1 cellular context compared by ENCODE assay signal in the genomic region with DNA sequence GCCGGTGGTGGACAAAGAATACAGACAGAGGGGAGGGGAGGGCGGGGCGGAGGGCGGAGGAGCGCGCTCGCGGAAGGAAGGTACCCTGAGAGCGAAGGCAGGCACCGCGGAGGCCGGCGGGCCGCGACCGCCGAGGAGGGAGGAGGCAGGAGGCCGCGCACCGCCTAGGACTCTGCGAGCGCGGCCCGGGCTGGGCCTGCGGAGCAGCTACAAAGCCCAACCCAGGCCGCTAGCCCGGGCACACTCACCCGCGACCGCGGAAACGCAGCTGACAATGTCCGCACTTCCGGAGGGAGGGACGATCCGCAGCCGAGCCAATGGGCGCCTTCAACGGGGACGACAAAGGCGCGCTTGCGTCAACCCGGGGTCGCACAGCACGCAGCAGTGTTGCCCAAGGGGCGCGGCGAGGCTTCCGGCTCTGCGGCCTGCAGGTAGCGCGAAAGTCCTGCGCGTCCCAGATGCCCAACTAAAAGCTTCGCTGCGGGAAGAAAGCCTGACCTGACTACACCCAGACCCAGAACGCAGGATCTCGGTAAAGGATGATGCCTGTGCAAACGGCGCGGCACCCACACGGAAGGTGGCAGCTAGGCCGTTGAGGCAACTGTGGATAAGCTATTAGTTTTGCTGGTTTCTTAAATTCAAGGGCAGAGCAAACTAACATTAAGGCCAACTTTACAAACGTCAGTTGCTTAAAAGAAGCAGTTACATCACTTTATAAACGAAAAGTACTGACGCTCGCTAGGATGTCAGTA.
TF ChIP-seq lines count a peak whose summit lies in the region.

A gene (minus strand): TSS at position 276 of the 752 bp plus-strand sequence. CDS start 3,486 bp downstream, outside the sequence.

TF ChIP-seq in HepG2, 621 proteins besides CTCF, POLR2A, EP300 and RAD21 (continued from another document and continues in another):
- TF ChIP-seq, protein P1, sequence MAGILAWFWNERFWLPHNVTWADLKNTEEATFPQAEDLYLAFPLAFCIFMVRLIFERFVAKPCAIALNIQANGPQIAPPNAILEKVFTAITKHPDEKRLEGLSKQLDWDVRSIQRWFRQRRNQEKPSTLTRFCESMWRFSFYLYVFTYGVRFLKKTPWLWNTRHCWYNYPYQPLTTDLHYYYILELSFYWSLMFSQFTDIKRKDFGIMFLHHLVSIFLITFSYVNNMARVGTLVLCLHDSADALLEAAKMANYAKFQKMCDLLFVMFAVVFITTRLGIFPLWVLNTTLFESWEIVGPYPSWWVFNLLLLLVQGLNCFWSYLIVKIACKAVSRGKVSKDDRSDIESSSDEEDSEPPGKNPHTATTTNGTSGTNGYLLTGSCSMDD (CRISPR knock-in tag; IDR thresholded peaks at IDR 0.05) = no peak
- TF ChIP-seq CREB1 (IDR thresholded peaks at IDR 0.05) = peak; percentile 74
- TF ChIP-seq CREB1 (CRISPR knock-in tag; IDR thresholded peaks at IDR 0.05) = peak; percentile 84
- TF ChIP-seq, protein P2, sequence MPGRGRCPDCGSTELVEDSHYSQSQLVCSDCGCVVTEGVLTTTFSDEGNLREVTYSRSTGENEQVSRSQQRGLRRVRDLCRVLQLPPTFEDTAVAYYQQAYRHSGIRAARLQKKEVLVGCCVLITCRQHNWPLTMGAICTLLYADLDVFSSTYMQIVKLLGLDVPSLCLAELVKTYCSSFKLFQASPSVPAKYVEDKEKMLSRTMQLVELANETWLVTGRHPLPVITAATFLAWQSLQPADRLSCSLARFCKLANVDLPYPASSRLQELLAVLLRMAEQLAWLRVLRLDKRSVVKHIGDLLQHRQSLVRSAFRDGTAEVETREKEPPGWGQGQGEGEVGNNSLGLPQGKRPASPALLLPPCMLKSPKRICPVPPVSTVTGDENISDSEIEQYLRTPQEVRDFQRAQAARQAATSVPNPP (CRISPR knock-in tag; IDR thresholded peaks at IDR 0.05) = peak; percentile 85
- TF ChIP-seq, protein P3, sequence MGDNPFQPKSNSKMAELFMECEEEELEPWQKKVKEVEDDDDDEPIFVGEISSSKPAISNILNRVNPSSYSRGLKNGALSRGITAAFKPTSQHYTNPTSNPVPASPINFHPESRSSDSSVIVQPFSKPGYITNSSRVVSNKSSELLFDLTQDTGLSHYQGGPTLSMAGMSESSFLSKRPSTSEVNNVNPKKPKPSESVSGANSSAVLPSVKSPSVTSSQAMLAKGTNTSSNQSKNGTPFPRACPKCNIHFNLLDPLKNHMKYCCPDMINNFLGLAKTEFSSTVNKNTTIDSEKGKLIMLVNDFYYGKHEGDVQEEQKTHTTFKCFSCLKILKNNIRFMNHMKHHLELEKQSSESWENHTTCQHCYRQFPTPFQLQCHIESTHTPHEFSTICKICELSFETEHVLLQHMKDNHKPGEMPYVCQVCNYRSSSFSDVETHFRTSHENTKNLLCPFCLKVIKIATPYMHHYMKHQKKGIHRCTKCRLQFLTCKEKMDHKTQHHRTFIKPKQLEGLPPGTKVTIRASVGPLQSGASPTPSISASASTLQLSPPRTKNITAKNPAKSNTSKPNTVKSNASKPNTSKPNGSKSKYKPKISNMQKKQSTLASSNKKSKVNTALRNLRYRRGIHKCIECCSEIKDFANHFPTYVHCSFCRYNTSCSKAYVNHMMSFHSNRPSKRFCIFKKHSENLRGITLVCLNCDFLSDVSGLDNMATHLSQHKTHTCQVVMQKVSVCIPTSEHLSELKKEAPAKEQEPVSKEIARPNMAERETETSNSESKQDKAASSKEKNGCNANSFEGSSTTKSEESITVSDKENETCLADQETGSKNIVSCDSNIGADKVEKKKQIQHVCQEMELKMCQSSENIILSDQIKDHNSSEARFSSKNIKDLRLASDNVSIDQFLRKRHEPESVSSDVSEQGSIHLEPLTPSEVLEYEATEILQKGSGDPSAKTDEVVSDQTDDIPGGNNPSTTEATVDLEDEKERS (CRISPR knock-in tag; IDR thresholded peaks at IDR 0.05) = 0 out of 2 replicates have a peak, but pooled peaks have one; percentile 31
- peak; percentile 64; the same call in 1 of the 2 replicates for TF ChIP-seq HNRNPL (IDR thresholded peaks at IDR 0.05; ENCODE audit: low read depth, low read length)
- no peak for TF ChIP-seq NFIB (CRISPR knock-in tag; IDR thresholded peaks at IDR 0.05; ENCODE audit: borderline replicate concordance)
- peak; percentile 97 for TF ChIP-seq CEBPB (IDR thresholded peaks at IDR 0.05; ENCODE audit: borderline replicate concordance, low read depth, low read length)
- TF ChIP-seq ZNF260 (CRISPR knock-in tag; IDR thresholded peaks at IDR 0.05; ENCODE audit: borderline replicate concordance, low read depth) = no peak
- peak; percentile 91 for TF ChIP-seq ZBTB38 (CRISPR knock-in tag; IDR thresholded peaks at IDR 0.05)
- TF ChIP-seq ZNF891 (CRISPR knock-in tag; IDR thresholded peaks at IDR 0.05) = peak; percentile 90
- no peak for TF ChIP-seq RFX1 (IDR thresholded peaks at IDR 0.05)
- no peak for TF ChIP-seq ZFAT (CRISPR knock-in tag; conservative IDR thresholded peaks at IDR 0.05)
- TF ChIP-seq IRX3 (CRISPR knock-in tag; IDR thresholded peaks at IDR 0.05; ENCODE audit: borderline replicate concordance, low read depth) = peak; percentile 68; the same call in 1 of the 2 replicates
- peak; percentile 100 for TF ChIP-seq RBM22 (optimal IDR thresholded peaks at IDR 0.05; ENCODE audit: low read length)
- 0 out of 2 replicates have a peak, but pooled peaks have one; percentile 44 for TF ChIP-seq ZBTB3 (CRISPR knock-in tag; IDR thresholded peaks at IDR 0.05; ENCODE audit: borderline replicate concordance, low read depth)
- TF ChIP-seq, protein P4, sequence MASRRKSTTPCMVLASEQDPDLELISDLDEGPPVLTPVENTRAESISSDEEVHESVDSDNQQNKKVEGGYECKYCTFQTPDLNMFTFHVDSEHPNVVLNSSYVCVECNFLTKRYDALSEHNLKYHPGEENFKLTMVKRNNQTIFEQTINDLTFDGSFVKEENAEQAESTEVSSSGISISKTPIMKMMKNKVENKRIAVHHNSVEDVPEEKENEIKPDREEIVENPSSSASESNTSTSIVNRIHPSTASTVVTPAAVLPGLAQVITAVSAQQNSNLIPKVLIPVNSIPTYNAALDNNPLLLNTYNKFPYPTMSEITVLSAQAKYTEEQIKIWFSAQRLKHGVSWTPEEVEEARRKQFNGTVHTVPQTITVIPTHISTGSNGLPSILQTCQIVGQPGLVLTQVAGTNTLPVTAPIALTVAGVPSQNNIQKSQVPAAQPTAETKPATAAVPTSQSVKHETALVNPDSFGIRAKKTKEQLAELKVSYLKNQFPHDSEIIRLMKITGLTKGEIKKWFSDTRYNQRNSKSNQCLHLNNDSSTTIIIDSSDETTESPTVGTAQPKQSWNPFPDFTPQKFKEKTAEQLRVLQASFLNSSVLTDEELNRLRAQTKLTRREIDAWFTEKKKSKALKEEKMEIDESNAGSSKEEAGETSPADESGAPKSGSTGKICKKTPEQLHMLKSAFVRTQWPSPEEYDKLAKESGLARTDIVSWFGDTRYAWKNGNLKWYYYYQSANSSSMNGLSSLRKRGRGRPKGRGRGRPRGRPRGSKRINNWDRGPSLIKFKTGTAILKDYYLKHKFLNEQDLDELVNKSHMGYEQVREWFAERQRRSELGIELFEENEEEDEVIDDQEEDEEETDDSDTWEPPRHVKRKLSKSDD (CRISPR knock-in tag; IDR thresholded peaks at IDR 0.05; ENCODE audit: low read depth) = peak; percentile 92
- peak; percentile 83 for TF ChIP-seq ZNF883 (CRISPR knock-in tag; IDR thresholded peaks at IDR 0.05; ENCODE audit: not compliant biosample characterization)
- peak; percentile 84; the same call in 1 of the 2 replicates for TF ChIP-seq BRCA1 (CRISPR knock-in tag; IDR thresholded peaks at IDR 0.05)
- TF ChIP-seq MED8 (CRISPR knock-in tag; IDR thresholded peaks at IDR 0.05; ENCODE audit: insufficient replicate concordance) = peak; percentile 70
- TF ChIP-seq POLR2AphosphoS2 (IDR thresholded peaks at IDR 0.05; ENCODE audit: low read depth, low read length) = peak; percentile 93
- TF ChIP-seq, protein P5, sequence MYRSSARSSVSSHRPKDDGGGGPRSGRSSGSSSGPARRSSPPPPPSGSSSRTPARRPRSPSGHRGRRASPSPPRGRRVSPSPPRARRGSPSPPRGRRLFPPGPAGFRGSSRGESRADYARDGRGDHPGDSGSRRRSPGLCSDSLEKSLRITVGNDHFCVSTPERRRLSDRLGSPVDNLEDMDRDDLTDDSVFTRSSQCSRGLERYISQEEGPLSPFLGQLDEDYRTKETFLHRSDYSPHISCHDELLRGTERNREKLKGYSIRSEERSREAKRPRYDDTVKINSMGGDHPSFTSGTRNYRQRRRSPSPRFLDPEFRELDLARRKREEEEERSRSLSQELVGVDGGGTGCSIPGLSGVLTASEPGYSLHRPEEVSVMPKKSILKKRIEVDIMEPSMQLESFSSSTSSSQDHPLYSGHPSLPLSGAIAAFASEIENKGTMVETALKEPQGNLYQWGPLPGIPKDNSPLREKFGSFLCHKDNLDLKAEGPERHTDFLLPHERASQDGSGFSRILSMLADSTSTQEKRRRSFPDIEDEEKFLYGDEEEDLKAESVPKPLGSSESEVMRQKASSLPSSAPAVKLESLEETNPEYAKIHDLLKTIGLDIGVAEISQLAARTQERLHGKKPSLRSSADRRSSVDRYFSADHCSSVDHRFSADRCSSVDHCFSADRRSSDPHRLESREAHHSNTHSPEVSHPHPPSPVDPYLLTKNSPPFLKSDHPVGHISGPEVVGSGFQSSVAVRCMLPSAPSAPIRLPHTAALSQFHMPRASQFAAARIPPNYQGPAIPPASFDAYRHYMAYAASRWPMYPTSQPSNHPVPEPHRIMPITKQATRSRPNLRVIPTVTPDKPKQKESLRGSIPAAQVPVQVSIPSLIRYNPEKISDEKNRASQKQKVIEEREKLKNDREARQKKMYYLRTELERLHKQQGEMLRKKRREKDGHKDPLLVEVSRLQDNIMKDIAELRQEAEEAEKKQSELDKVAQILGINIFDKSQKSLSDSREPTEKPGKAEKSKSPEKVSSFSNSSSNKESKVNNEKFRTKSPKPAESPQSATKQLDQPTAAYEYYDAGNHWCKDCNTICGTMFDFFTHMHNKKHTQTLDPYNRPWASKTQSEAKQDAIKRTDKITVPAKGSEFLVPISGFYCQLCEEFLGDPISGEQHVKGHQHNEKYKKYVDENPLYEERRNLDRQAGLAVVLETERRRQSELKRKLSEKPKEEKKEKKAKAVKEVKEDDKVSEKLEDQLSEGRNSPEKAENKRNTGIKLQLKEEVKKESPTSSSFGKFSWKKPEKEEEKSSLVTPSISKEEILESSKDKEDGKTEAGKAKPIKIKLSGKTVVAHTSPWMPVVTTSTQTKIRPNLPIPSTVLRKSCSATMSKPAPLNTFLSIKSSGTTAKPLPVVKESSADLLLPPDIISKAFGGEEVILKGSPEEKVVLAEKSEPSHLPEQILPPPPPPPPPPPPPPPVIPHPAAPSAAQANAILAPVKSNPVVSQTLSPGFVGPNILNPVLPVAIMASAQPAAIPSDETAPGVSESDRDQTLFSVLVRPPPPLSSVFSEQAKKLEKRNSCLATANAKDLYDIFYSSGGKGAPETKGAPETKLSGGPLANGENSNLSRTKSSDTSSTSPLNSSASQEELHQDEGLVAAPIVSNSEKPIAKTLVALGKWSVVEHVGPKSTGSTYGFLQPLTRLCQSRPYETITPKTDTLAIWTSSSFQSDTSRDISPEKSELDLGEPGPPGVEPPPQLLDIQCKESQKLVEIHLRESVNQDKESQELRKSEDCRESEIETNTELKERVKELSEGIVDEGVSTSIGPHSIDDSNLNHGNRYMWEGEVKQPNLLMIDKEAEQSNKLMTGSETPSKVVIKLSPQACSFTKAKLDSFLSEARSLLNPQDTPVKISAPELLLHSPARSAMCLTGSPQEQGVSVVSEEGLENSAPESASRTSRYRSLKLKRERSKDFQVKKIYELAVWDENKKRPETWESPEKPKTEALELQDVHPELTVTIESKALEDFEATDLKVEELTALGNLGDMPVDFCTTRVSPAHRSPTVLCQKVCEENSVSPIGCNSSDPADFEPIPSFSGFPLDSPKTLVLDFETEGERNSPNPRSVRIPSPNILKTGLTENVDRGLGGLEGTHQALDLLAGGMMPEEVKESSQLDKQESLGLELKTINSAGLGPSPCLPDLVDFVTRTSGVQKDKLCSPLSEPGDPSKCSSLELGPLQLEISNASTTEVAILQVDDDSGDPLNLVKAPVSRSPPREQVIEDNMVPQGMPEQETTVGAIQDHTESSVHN (CRISPR knock-in tag; IDR thresholded peaks at IDR 0.05) = peak; percentile 92; the same call in 1 of the 2 replicates
- TF ChIP-seq, protein P6, sequence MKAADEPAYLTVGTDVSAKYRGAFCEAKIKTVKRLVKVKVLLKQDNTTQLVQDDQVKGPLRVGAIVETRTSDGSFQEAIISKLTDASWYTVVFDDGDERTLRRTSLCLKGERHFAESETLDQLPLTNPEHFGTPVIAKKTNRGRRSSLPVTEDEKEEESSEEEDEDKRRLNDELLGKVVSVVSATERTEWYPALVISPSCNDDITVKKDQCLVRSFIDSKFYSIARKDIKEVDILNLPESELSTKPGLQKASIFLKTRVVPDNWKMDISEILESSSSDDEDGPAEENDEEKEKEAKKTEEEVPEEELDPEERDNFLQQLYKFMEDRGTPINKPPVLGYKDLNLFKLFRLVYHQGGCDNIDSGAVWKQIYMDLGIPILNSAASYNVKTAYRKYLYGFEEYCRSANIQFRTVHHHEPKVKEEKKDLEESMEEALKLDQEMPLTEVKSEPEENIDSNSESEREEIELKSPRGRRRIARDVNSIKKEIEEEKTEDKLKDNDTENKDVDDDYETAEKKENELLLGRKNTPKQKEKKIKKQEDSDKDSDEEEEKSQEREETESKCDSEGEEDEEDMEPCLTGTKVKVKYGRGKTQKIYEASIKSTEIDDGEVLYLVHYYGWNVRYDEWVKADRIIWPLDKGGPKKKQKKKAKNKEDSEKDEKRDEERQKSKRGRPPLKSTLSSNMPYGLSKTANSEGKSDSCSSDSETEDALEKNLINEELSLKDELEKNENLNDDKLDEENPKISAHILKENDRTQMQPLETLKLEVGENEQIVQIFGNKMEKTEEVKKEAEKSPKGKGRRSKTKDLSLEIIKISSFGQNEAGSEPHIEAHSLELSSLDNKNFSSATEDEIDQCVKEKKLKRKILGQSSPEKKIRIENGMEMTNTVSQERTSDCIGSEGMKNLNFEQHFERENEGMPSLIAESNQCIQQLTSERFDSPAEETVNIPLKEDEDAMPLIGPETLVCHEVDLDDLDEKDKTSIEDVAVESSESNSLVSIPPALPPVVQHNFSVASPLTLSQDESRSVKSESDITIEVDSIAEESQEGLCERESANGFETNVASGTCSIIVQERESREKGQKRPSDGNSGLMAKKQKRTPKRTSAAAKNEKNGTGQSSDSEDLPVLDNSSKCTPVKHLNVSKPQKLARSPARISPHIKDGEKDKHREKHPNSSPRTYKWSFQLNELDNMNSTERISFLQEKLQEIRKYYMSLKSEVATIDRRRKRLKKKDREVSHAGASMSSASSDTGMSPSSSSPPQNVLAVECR (CRISPR knock-in tag; IDR thresholded peaks at IDR 0.05; ENCODE audit: borderline replicate concordance) = peak; percentile 99
- TF ChIP-seq HNRNPH1 (optimal IDR thresholded peaks at IDR 0.05; ENCODE audit: low read depth, low read length) = no peak
- TF ChIP-seq MYNN (CRISPR knock-in tag; IDR thresholded peaks at IDR 0.05; ENCODE audit: low read depth) = no peak
- 0 out of 2 replicates have a peak, but pooled peaks have one; percentile 17 for TF ChIP-seq ZNF205 (CRISPR knock-in tag; IDR thresholded peaks at IDR 0.05)
- TF ChIP-seq ZNF749 (CRISPR knock-in tag; IDR thresholded peaks at IDR 0.05; ENCODE audit: borderline replicate concordance) = no peak
- TF ChIP-seq ISL2 (CRISPR knock-in tag; IDR thresholded peaks at IDR 0.05) = no peak; the same call in 1 of the 2 replicates
- no peak; the same call in 1 of the 2 replicates for TF ChIP-seq GFI1 (CRISPR knock-in tag; IDR thresholded peaks at IDR 0.05; ENCODE audit: borderline replicate concordance)
- TF ChIP-seq EED (CRISPR knock-in tag; IDR thresholded peaks at IDR 0.05) = peak; percentile 91
- TF ChIP-seq, protein P7, sequence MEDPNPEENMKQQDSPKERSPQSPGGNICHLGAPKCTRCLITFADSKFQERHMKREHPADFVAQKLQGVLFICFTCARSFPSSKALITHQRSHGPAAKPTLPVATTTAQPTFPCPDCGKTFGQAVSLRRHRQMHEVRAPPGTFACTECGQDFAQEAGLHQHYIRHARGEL (CRISPR knock-in tag; IDR thresholded peaks at IDR 0.05) = peak; percentile 76; the same call in 1 of the 2 replicates
- peak; percentile 97 for TF ChIP-seq AKAP8 (CRISPR knock-in tag; IDR thresholded peaks at IDR 0.05)
